18 cellular contexts compared by ENCODE assay signal in the genomic region with DNA sequence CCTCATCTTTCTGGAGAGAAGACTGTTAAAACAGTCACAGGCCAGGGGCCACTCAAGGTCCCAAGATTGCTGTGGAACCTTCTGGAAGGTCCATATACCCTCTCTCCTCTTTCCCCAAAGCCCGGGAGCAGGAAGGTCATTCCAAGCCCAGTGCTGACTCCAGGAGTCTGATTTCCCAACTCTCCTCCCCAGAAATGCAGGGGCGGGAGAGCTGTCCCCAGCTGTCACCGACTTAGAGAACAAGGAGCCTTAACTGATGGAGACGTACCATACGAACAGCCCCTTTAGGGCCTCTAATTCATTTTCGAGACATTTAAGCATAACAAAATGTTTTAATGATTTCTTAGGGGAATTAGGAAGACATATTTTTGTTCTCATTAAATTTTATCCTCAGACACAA.
"Had no signal": no experiment of that assay in that cellular context is flagged by ENCODE, and none has a peak within 500 bp of the region (broad histone marks: within the 10 kb centered on the region; RNA-seq: fewer than 3 reads in every experiment).

No MANE protein-coding gene starts in this region.

- H3K9me3 ChIP-seq: esophagus muscularis mucosa, gastrocnemius medialis, psoas muscle, sigmoid colon, stomach had no signal

- DNase-seq: cerebellar nuclear complex; effector memory CD8-positive, alpha-beta T cell; gastrocnemius medialis; islet precursor cell; mammary epithelial cell; naive thymus-derived CD4-positive, alpha-beta T cell; nucleus accumbens; psoas muscle; retina; sigmoid colon; small intestine; stimulated activated CD4-positive, alpha-beta T cell treated with anti-CD3 and anti-CD28 coated beads, Interleukin-12 subunit alpha, Interleukin-12 subunit beta, amount 100 ng/mL, for 4 hours; stimulated activated naive CD4-positive, alpha-beta T cell; stomach; substantia nigra; trophoblast cell had no signal

- H3K4me1 ChIP-seq: gastrocnemius medialis, psoas muscle, stomach had no signal

- H3K4me3 ChIP-seq: esophagus muscularis mucosa, gastrocnemius medialis, psoas muscle, sigmoid colon, stomach had no signal

- H3K27ac ChIP-seq: epithelial cell of prostate, esophagus muscularis mucosa, gastrocnemius medialis, psoas muscle, sigmoid colon, stomach had no signal

- ATAC-seq: effector memory CD8-positive, alpha-beta T cell; gastrocnemius medialis; naive thymus-derived CD4-positive, alpha-beta T cell; psoas muscle had no signal

- H3K36me3 ChIP-seq: esophagus muscularis mucosa, gastrocnemius medialis, sigmoid colon, stomach had no signal
